In genomic region chr16:68782198-68783174, GRCh38 we compare ENCODE assay signal across 10 cellular contexts. TPM values are rescaled to one million over a fixed set of nuclear protein-coding genes. Genes with fewer than 3 reads are reported as not detected.
DNase-seq lines count a peak whose midpoint lies in the region; ATAC-seq and TF ChIP-seq lines count a peak whose summit lies in the region.
"Had no signal": no experiment of that assay in that cellular context is flagged by ENCODE, and none has a peak within 500 bp of the region (broad histone marks: within the 10 kb centered on the region; RNA-seq: fewer than 3 reads in every experiment).

No MANE protein-coding gene starts in this region.

- H3K27me3 ChIP-seq in OCI-LY3 (ENCODE audit: low read depth, low read length): no peaks in the 10 kb centered on the region

- H3K9me3 Mint-ChIP-seq in nephron: no peaks in the 10 kb centered on the region
- H3K9me3 Mint-ChIP-seq: T-cell had no signal

- peak; percentile 81 for ATAC-seq in GM21786 (IDR thresholded peaks at IDR 0.05; ENCODE audit: unreplicated experiment)
- ATAC-seq: T-cell had no signal

- H3K4me2 ChIP-seq in OCI-LY3 (ENCODE audit: low read length): peak overlapping the region; percentile 93

- H3K36me3 Mint-ChIP-seq in nephron (ENCODE audit: low read depth): no peaks in the 10 kb centered on the region
- H3K36me3 Mint-ChIP-seq: T-cell had no signal

- H3K9ac ChIP-seq in OCI-LY3 (ENCODE audit: low read length): peak overlapping the region; percentile 65

- peak overlapping the region; percentile 77 for H2AFZ ChIP-seq in OCI-LY3 (ENCODE audit: low read depth, low read length)

- TF ChIP-seq CTCF in GM13977 (IDR thresholded peaks at IDR 0.05; ENCODE audit: extremely low read depth, insufficient read depth, missing control alignments) (no peak), OCI-LY3 (IDR thresholded peaks at IDR 0.05; ENCODE audit: low read depth, low read length) (no peak), nephron (IDR thresholded peaks at IDR 0.05; ENCODE audit: unreplicated experiment in 3 of 3) (no peak)

- no peaks in the 10 kb centered on the region for H3K27me3 Mint-ChIP-seq in nephron (ENCODE audit: low read depth)
- H3K27me3 Mint-ChIP-seq: T-cell had no signal

- no peaks in the 10 kb centered on the region for H3K9me3 ChIP-seq in OCI-LY3 (ENCODE audit: insufficient read depth, low read length)

- H3K4me3 Mint-ChIP-seq in nephron: no peak overlapping the region
- H3K4me3 Mint-ChIP-seq: T-cell had no signal

- H3K4me1 Mint-ChIP-seq in nephron: peaks cover 26% of the 10 kb centered on the region

- H4K20me1 ChIP-seq in OCI-LY3 (ENCODE audit: insufficient read depth, low read length): no peaks in the 10 kb centered on the region

- no peaks in the 10 kb centered on the region for H3K79me2 ChIP-seq in OCI-LY3 (ENCODE audit: low read length)

- H3K4me1 ChIP-seq in OCI-LY3 (ENCODE audit: low read length): peaks cover 43% of the 10 kb centered on the region

- H3K27ac ChIP-seq in OCI-LY3 (ENCODE audit: low read length): peak overlapping the region; percentile 83

- no peaks in the 10 kb centered on the region for H3K36me3 ChIP-seq in OCI-LY3 (replicated peaks; ENCODE audit: low read depth, low read length)

- in situ Hi-C loops in GM13977 (cut with MboI; ENCODE audit: low pct_unique_long_range_greater_than_20kb, low sequenced_read_pairs, unreplicated experiment): no loop called here

- DNase-seq in GM13977 (ENCODE audit: low spot score) (peak; percentile 44), H4 (ENCODE audit: low spot score) (no peak), NCI-H187 (lab: John Stamatoyannopoulos, UW) (no peak), NCI-H526 (lab: John Stamatoyannopoulos, UW) (no peak), T-helper 9 cell (no peak)
- DNase-seq: stimulated activated CD4-positive, alpha-beta T cell treated with anti-CD3 and anti-CD28 coated beads, Interleukin-2, amount 100 ng/mL, for 24 hours had no signal

- H3K27ac Mint-ChIP-seq in nephron: peak overlapping the region in 2 of 3 experiments; percentile 16 to 21
- H3K27ac Mint-ChIP-seq: T-cell had no signal

- peak overlapping the region; percentile 59 for H3K4me3 ChIP-seq in OCI-LY3 (ENCODE audit: low read length)

RNA-seq across cellular contexts. Expression of gene CDH1, which starts 45.4 kb away (rescaled TPM):
- total RNA-seq in H4 (2014; rRNA removed; shearing (Covaris generic)): not detected in 2 replicates
